ENCODE assay signal across 8 cellular contexts in the genomic region with DNA sequence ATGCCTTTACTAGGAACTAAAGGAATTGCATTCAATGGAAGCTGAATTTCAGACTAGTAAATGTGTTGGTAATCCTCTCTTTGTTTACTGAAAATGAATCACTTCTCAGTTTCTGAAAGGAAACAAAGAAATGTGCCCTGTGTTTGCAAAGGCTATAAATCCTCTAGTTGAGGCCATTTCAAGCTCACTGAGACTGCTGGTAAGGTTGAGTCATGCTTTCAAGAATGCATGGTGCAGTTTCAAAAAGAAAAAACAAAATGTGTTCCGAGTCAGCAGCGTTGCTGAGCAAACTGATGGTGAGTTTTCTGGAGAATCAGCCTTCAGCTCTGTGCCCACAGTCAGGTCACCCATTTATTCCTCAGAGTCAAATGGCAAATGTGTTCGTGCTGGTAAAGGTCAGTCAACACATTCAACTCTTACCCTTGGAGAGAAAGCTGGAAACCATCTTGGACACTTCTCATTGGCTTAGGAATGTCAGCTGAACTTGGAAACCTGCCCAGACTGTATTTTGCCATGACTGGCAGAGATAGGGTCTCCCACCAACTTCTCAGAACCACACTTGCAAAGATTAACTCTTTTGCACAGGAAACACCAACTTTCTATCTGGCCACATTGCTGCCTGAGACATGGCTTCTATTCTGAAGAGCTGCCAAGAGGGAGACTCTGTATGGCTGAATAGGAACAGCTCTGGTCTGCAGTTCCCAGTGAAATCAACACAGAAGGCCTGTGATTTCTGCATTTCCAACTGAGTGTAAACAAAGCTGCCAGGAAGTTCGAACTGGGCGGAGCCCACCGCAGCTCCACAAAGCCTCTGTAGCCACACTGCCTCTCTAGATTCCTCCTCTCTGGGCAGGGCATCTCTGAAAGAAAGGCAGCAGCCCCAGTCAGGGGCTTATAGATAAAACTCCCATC.
DNase-seq lines count a peak whose midpoint lies in the region; ATAC-seq and TF ChIP-seq lines count a peak whose summit lies in the region.

No MANE protein-coding gene starts in this region.

- DNase-seq in activated CD4-positive, alpha-beta T cell treated with anti-CD3 and anti-CD28 coated beads, Interleukin-2, amount 10 ng/mL, durations not matched to agents 7 days and 5 days, result peak; percentile 30
- no peak for DNase-seq in activated CD4-positive, alpha-beta T cell treated with anti-CD3 and anti-CD28 coated beads for 4 hours
- peak; percentile 90 for DNase-seq in HT1080 (ENCODE audit: low read depth)
- peak; percentile 47 for DNase-seq in activated naive CD4-positive, alpha-beta T cell treated with anti-CD3 and anti-CD28 coated beads, Interleukin-2, amount 10 ng/mL, durations not matched to agents 7 days and 5 days
- DNase-seq in iPS-NIHi7 (ENCODE audit: extremely low spot score), result peak; percentile 31
- DNase-seq in suprapubic skin (ENCODE audit: low spot score in 2 of 2), result no peak
- DNase-seq in DMS79 (lab: John Stamatoyannopoulos, UW), result no peak

- no peaks in the 10 kb centered on the region for H3K9me3 ChIP-seq in suprapubic skin

- 20% methylated on average over 6 of the region's 6 CpGs for WGBS in suprapubic skin

- H3K4me3 Mint-ChIP-seq in activated CD4-positive, alpha-beta T cell treated with anti-CD3 and anti-CD28 coated beads, Interleukin-2, amount 10 ng/mL, durations not matched to agents 7 days and 5 days, result peak overlapping the region; percentile 52
- H3K4me3 Mint-ChIP-seq in activated naive CD4-positive, alpha-beta T cell treated with anti-CD3 and anti-CD28 coated beads, Interleukin-2, amount 10 ng/mL, durations not matched to agents 7 days and 5 days, result no peak overlapping the region

- peaks cover 2% of the 10 kb centered on the region for H3K36me3 Mint-ChIP-seq in activated CD4-positive, alpha-beta T cell treated with anti-CD3 and anti-CD28 coated beads, Interleukin-2, amount 10 ng/mL, durations not matched to agents 7 days and 5 days (ENCODE audit: low read depth)
- H3K36me3 Mint-ChIP-seq in activated naive CD4-positive, alpha-beta T cell treated with anti-CD3 and anti-CD28 coated beads, Interleukin-2, amount 10 ng/mL, durations not matched to agents 7 days and 5 days, result no peaks in the 10 kb centered on the region

- peaks cover 24% of the 10 kb centered on the region for H3K4me1 ChIP-seq in suprapubic skin

- peaks cover 37% of the 10 kb centered on the region for H3K27me3 Mint-ChIP-seq in activated CD4-positive, alpha-beta T cell treated with anti-CD3 and anti-CD28 coated beads, Interleukin-2, amount 10 ng/mL, durations not matched to agents 7 days and 5 days
- peaks cover 10% of the 10 kb centered on the region for H3K27me3 Mint-ChIP-seq in activated naive CD4-positive, alpha-beta T cell treated with anti-CD3 and anti-CD28 coated beads, Interleukin-2, amount 10 ng/mL, durations not matched to agents 7 days and 5 days

- no peak for TF ChIP-seq CTCF in suprapubic skin (IDR thresholded peaks at IDR 0.05)

- no peak for TF ChIP-seq POLR2A in suprapubic skin (IDR thresholded peaks at IDR 0.05)

- CTCF ChIA-PET in activated CD4-positive, alpha-beta T cell treated with anti-CD3 and anti-CD28 coated beads, Interleukin-2, amount 10 ng/mL, durations not matched to agents 7 days and 5 days (lab: Charles Lee), result interaction anchor here (0.6 kb wide), 1 partner anchor 524 kb away, joined by 3 read pairs; no protein-coding TSS in a partner anchor
- CTCF ChIA-PET in activated naive CD4-positive, alpha-beta T cell treated with anti-CD3 and anti-CD28 coated beads, Interleukin-2, amount 10 ng/mL, durations not matched to agents 7 days and 5 days (lab: Charles Lee), result interaction anchor here (1.1 kb wide), 1 partner anchor 15 kb away, joined by 5 read pairs; no protein-coding TSS in a partner anchor

- peaks cover 36% of the 10 kb centered on the region for H3K4me1 Mint-ChIP-seq in activated CD4-positive, alpha-beta T cell treated with anti-CD3 and anti-CD28 coated beads, Interleukin-2, amount 10 ng/mL, durations not matched to agents 7 days and 5 days
- H3K4me1 Mint-ChIP-seq in activated naive CD4-positive, alpha-beta T cell treated with anti-CD3 and anti-CD28 coated beads, Interleukin-2, amount 10 ng/mL, durations not matched to agents 7 days and 5 days, result peaks cover 37% of the 10 kb centered on the region

- no peaks in the 10 kb centered on the region for H3K27me3 ChIP-seq in suprapubic skin

- H3K4me3 ChIP-seq in suprapubic skin, result no peak overlapping the region

- peaks cover 3% of the 10 kb centered on the region for H3K9me3 Mint-ChIP-seq in activated CD4-positive, alpha-beta T cell treated with anti-CD3 and anti-CD28 coated beads, Interleukin-2, amount 10 ng/mL, durations not matched to agents 7 days and 5 days
- no peaks in the 10 kb centered on the region for H3K9me3 Mint-ChIP-seq in activated naive CD4-positive, alpha-beta T cell treated with anti-CD3 and anti-CD28 coated beads, Interleukin-2, amount 10 ng/mL, durations not matched to agents 7 days and 5 days

- H3K27ac ChIP-seq in suprapubic skin, result peak overlapping the region; percentile 72

- peak overlapping the region; percentile 87 for H3K27ac Mint-ChIP-seq in activated CD4-positive, alpha-beta T cell treated with anti-CD3 and anti-CD28 coated beads, Interleukin-2, amount 10 ng/mL, durations not matched to agents 7 days and 5 days
- peak overlapping the region; percentile 89 for H3K27ac Mint-ChIP-seq in activated naive CD4-positive, alpha-beta T cell treated with anti-CD3 and anti-CD28 coated beads, Interleukin-2, amount 10 ng/mL, durations not matched to agents 7 days and 5 days

- ATAC-seq in GM21737 (IDR thresholded peaks at IDR 0.05; ENCODE audit: unreplicated experiment), result peak; percentile 91

- POLR2A ChIA-PET in activated CD4-positive, alpha-beta T cell treated with anti-CD3 and anti-CD28 coated beads, Interleukin-2, amount 10 ng/mL, durations not matched to agents 7 days and 5 days (lab: Charles Lee), result no interaction called here

- TF ChIP-seq EP300 in suprapubic skin (IDR thresholded peaks at IDR 0.05), result no peak

- no peaks in the 10 kb centered on the region for H3K36me3 ChIP-seq in suprapubic skin

Comparison
In these comparisons a context has a peak if more than half of its experiments do, and no peak if none do; other contexts are left out.
1. DNase-seq: peak in activated CD4-positive, alpha-beta T cell treated with anti-CD3 and anti-CD28 coated beads, Interleukin-2, amount 10 ng/mL, durations not matched to agents 7 days and 5 days (single experiment), HT1080 (single experiment), activated naive CD4-positive, alpha-beta T cell treated with anti-CD3 and anti-CD28 coated beads, Interleukin-2, amount 10 ng/mL, durations not matched to agents 7 days and 5 days (single experiment) and iPS-NIHi7 (single experiment); none in activated CD4-positive, alpha-beta T cell treated with anti-CD3 and anti-CD28 coated beads for 4 hours (0 of 2), suprapubic skin (0 of 2) and DMS79 (single experiment).